In genomic region chr17:82890339-82890730, GRCh38 we compare ENCODE assay signal across 17 cellular contexts. TPM values are rescaled to one million over a fixed set of nuclear protein-coding genes. Genes with fewer than 3 reads are reported as not detected.
DNase-seq lines count a peak whose midpoint lies in the region; ATAC-seq and TF ChIP-seq lines count a peak whose summit lies in the region.
"Had no signal": no experiment of that assay in that cellular context is flagged by ENCODE, and none has a peak within 500 bp of the region (broad histone marks: within the 10 kb centered on the region; RNA-seq: fewer than 3 reads in every experiment).

No MANE protein-coding gene starts in this region.

- H3K27me3 ChIP-seq in heart right ventricle (no peaks in the 10 kb centered on the region), colonic mucosa (no peaks in the 10 kb centered on the region), mucosa of stomach (ENCODE audit: control insufficient read depth, insufficient read depth, low read length) (no peaks in the 10 kb centered on the region), BE2C (no peaks in the 10 kb centered on the region)

- H3K27ac ChIP-seq in heart right ventricle, result peak overlapping the region in 7 of 10 donors; percentile 1 to 80 (median 57)
- H3K27ac ChIP-seq in colonic mucosa, result peak overlapping the region; percentile 69
- H3K27ac ChIP-seq: A549, KMS-11 had no signal

- H3K9me3 Mint-ChIP-seq in type B pancreatic cell, result no peaks in the 10 kb centered on the region

- H3K27ac Mint-ChIP-seq in type B pancreatic cell, result peak overlapping the region; percentile 96

- TF ChIP-seq CTCF in heart right ventricle (IDR thresholded peaks at IDR 0.05) (no peak), colonic mucosa (IDR thresholded peaks at IDR 0.05) (no peak), type B pancreatic cell (conservative IDR thresholded peaks at IDR 0.05) (no peak), BE2C (IDR thresholded peaks at IDR 0.05; ENCODE audit: low read depth, low read length) (no peak)

- H3K4me3 ChIP-seq in heart right ventricle (peak overlapping the region in 1 of 10 donors; percentile 7), colonic mucosa (no peak overlapping the region), mucosa of stomach (ENCODE audit: low read length) (no peak overlapping the region), BE2C (ENCODE audit: low read depth, low read length) (no peak overlapping the region)
- H3K4me3 ChIP-seq: A549 had no signal

- ATAC-seq in heart right ventricle (peak; percentile 1 to 39 (median 16)), Right ventricle myocardium inferior (no peak)
- ATAC-seq: A549 had no signal

- H3K9me3 ChIP-seq in heart right ventricle (no peaks in the 10 kb centered on the region), colonic mucosa (no peaks in the 10 kb centered on the region), mucosa of stomach (ENCODE audit: control insufficient read depth, low read length) (no peaks in the 10 kb centered on the region), BE2C (no peaks in the 10 kb centered on the region; the same call in 1 of the 2 replicates)
- H3K9me3 ChIP-seq: A549 had no signal

- H3K4me1 ChIP-seq in heart right ventricle (peaks cover 18 to 81% (median 60%) of the 10 kb centered on the region in 9 donors), colonic mucosa (peaks cover 7% of the 10 kb centered on the region), mucosa of stomach (ENCODE audit: control insufficient read depth, insufficient read depth, low read length) (peaks cover 77% of the 10 kb centered on the region), BE2C (peaks cover 10% of the 10 kb centered on the region)
- H3K4me1 ChIP-seq: A549 had no signal

- WGBS in heart right ventricle, 2 donors, result 73 to 76% methylated on average over 18 of the region's 18 CpGs

- intact Hi-C loops in heart right ventricle (cut with DNase I), result no loop called here
- intact Hi-C loops in Right ventricle myocardium inferior (cut with DNase I), result no loop called here
- intact Hi-C loops in colonic mucosa (cut with DNase I), result no loop called here
- intact Hi-C loops in posterior vena cava (cut with DNase I), result no loop called here

- peaks cover 0 to 41% (median 0%) of the 10 kb centered on the region in 9 donors for H3K36me3 ChIP-seq in heart right ventricle
- H3K36me3 ChIP-seq in colonic mucosa, result no peaks in the 10 kb centered on the region
- no peaks in the 10 kb centered on the region for H3K36me3 ChIP-seq in mucosa of stomach (ENCODE audit: control insufficient read depth, insufficient read depth, low read length)
- H3K36me3 ChIP-seq in BE2C, result peaks cover 12% of the 10 kb centered on the region

- peaks cover 59% of the 10 kb centered on the region for H3K4me1 Mint-ChIP-seq in type B pancreatic cell (ENCODE audit: unreplicated experiment)

- DNase-seq in heart right ventricle (peak; percentile 29), Right ventricle myocardium inferior (ENCODE audit: missing footprints) (no peak), colonic mucosa (no peak), type B pancreatic cell (ENCODE audit: extremely low spot score, unreplicated experiment) (no peak), BE2C (no peak), posterior vena cava (ENCODE audit: low spot score) (no peak), NCI-H774 (lab: John Stamatoyannopoulos, UW) (no peak)
- DNase-seq: activated CD8-positive, alpha-beta memory T cell treated with anti-CD3 and anti-CD28 coated beads for 24 hours; activated gamma-delta T cell treated with Interleukin-2 at 50 U/mL for 16 hours; NCI-H1436 treated with DMSO at 0.1 percent for 48 hours; NCI-H226; stimulated activated CD4-positive, alpha-beta T cell treated with anti-CD3 and anti-CD28 coated beads, Interleukin-2, amount 100 ng/mL, for 24 hours had no signal

- H3K4me3 Mint-ChIP-seq in type B pancreatic cell, result no peak overlapping the region

- H3K36me3 Mint-ChIP-seq in type B pancreatic cell, result peaks cover 21% of the 10 kb centered on the region

- peak overlapping the region in 1 of 2 donors; percentile 59 for H3K9ac ChIP-seq in colonic mucosa (ENCODE audit: low read depth in 2 of 2, low read length in 2 of 2)
- H3K9ac ChIP-seq in mucosa of stomach (ENCODE audit: low read length), result peak overlapping the region; percentile 65
- H3K9ac ChIP-seq: KMS-11 had no signal

- no peaks in the 10 kb centered on the region for H3K27me3 Mint-ChIP-seq in type B pancreatic cell

RNA-seq across cellular contexts. Expression of gene ZNF750, which starts 50.5 kb away (rescaled TPM):
- total RNA-seq in heart right ventricle, result under 1 TPM in 3 of 10 donors, not detected in 7; 0.11 to 0.20 (median 0.15) TPM
- polyA plus RNA-seq in heart right ventricle, result under 1 TPM; 0.14 to 0.15 TPM
- total RNA-seq in Right ventricle myocardium inferior, result not detected
- not detected for total RNA-seq in colonic mucosa
- total RNA-seq in type B pancreatic cell (ENCODE audit: low replicate concordance), result 10.3 and 34.7 TPM in 2 replicates
- 0.54 TPM for polyA plus RNA-seq in BE2C (2012; ENCODE audit: insufficient read depth, insufficient read length, low read depth)
- total RNA-seq in posterior vena cava, result not detected
- total RNA-seq: fibroblast of villous mesenchyme, myocyte had no signal
- polyA plus RNA-seq: A549 had no signal

Comparison
In these comparisons a context has a peak if more than half of its experiments do, and no peak if none do; other contexts are left out.
1. DNase-seq: peak in heart right ventricle (2 of 2); none in Right ventricle myocardium inferior (single experiment), colonic mucosa (single experiment), type B pancreatic cell (single experiment), BE2C (single experiment), posterior vena cava (single experiment) and NCI-H774 (single experiment).